10 cellular contexts compared by ENCODE assay signal in the genomic region with DNA sequence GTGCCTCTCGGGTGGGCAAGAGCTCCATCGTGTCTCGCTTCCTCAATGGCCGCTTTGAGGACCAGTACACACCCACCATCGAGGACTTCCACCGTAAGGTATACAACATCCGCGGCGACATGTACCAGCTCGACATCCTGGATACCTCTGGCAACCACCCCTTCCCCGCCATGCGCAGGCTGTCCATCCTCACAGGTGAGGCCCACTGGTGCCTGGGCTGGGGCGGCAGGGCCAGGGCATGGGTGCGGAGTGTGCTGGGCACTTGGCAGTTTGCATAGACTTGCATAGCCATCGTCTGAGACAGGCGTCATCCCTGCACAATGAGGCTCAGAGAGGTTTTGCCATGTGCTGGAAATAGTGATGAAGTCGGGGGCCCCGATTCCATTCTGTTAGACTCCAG. TPM values are rescaled to one million over a fixed set of nuclear protein-coding genes. Genes with fewer than 3 reads are reported as not detected.
"Had no signal": no experiment of that assay in that cellular context is flagged by ENCODE, and none has a peak within 500 bp of the region (broad histone marks: within the 10 kb centered on the region; RNA-seq: fewer than 3 reads in every experiment).

No MANE protein-coding gene starts in this region.

- DNase-seq: GOT3, H9, HCEC 1CT, KBM-7 had no signal

- H3K4me2 ChIP-seq: KMS-11 had no signal

- FAIRE-seq: H54, HepG2 had no signal

- H3K9ac ChIP-seq: KMS-11 had no signal

- H3K27ac ChIP-seq: HL-60, KMS-11 had no signal

- ATAC-seq: HepG2 had no signal

RNA-seq across cellular contexts. Expression of gene RASD2, which starts 6.3 kb away (rescaled TPM):
- total RNA-seq: HepG2, HT1080 had no signal
- polyA plus RNA-seq: HepG2, IgD-negative memory B cell had no signal
